ENCODE assay signal across 12 cellular contexts in genomic region chr1:8870605-8871538, GRCh38. TPM values are rescaled to one million over a fixed set of nuclear protein-coding genes. Genes with fewer than 3 reads are reported as not detected.
DNase-seq lines count a peak whose midpoint lies in the region; ATAC-seq, FAIRE-seq and TF ChIP-seq lines count a peak whose summit lies in the region.
"Had no signal": no experiment of that assay in that cellular context is flagged by ENCODE, and none has a peak within 500 bp of the region (broad histone marks: within the 10 kb centered on the region; RNA-seq: fewer than 3 reads in every experiment).

No MANE protein-coding gene starts in this region.

- TF ChIP-seq POLR2A in A549 (IDR thresholded peaks at IDR 0.05; ENCODE audit: low read length), result no peak

- 58% methylated on average over 18 of the region's 18 CpGs for WGBS in A549 (ENCODE audit: missing lambda C conversion rate)

- no peaks in the 10 kb centered on the region for H3K27me3 ChIP-seq in layer of hippocampus (ENCODE audit: control insufficient read depth, insufficient read depth, low read length)
- H3K27me3 ChIP-seq: stomach had no signal

- peaks cover 90% of the 10 kb centered on the region for H3K4me1 ChIP-seq in A549

- H3K36me3 Mint-ChIP-seq in activated naive CD4-positive, alpha-beta T cell treated with anti-CD3 and anti-CD28 coated beads, Interleukin-2, amount 50 U/mL, for 72 hours, result peaks cover 80 to 93% of the 10 kb centered on the region in 2 donors

- peak overlapping the region; percentile 97 to 99 for H3K27ac Mint-ChIP-seq in activated naive CD4-positive, alpha-beta T cell treated with anti-CD3 and anti-CD28 coated beads, Interleukin-2, amount 50 U/mL, for 72 hours

- H3K9me3 Mint-ChIP-seq in activated naive CD4-positive, alpha-beta T cell treated with anti-CD3 and anti-CD28 coated beads, Interleukin-2, amount 50 U/mL, for 72 hours, result no peaks in the 10 kb centered on the region

- TF ChIP-seq CTCF in A549 (IDR thresholded peaks at IDR 0.05), result no peak

- no peaks in the 10 kb centered on the region for H3K9me3 ChIP-seq in A549
- H3K9me3 ChIP-seq: stomach had no signal

- no peak for FAIRE-seq in A549 (lab: Jason Lieb, UNC)

- DNase-seq in A549 (ENCODE audit: low read depth in 1 of 2, low spot score in 1 of 2) (no peak), HK-2 (ENCODE audit: unreplicated experiment) (peak; percentile 42), AML-193 (lab: John Stamatoyannopoulos, UW) (no peak), CD1c-positive myeloid dendritic cell (ENCODE audit: extremely low spot score) (no peak)
- DNase-seq in activated naive CD4-positive, alpha-beta T cell treated with anti-CD3 and anti-CD28 coated beads, Interleukin-2, amount 50 U/mL, for 72 hours (ENCODE audit: low spot score in 2 of 2), result no peak
- DNase-seq: DMS 273 treated with DMSO at 0.1 percent for 48 hours, NCI-H2171 treated with DMSO at 0.1 percent for 48 hours, stomach had no signal

- H3K27ac ChIP-seq in A549 (peak overlapping the region; percentile 99), layer of hippocampus (ENCODE audit: low read depth, low read length) (peak overlapping the region; percentile 68)
- H3K27ac ChIP-seq: parathyroid adenoma had no signal

- POLR2A ChIA-PET in A549 (lab: Yijun Ruan, JAX), result interaction anchor here (1.1 to 1.7 kb wide), 3 partner anchors 7 to 19 kb away, joined by 4 to 8 read pairs (median 4); partner anchors contain the start of gene ENO1

- TF ChIP-seq EP300 in A549 (IDR thresholded peaks at IDR 0.05), result no peak

- no peak for TF ChIP-seq RAD21 in A549 (conservative IDR thresholded peaks at IDR 0.05 in 1 of 2, IDR thresholded peaks at IDR 0.05 in 1 of 2)

- CTCF ChIA-PET in A549 (lab: Yijun Ruan, JAX), result interaction anchor here (0.7 to 3.4 kb wide), 6 partner anchors 9 to 117 kb away, joined by 3 to 20 read pairs (median 4); no protein-coding TSS in a partner anchor

- peak overlapping the region; percentile 95 for H3K4me2 ChIP-seq in A549

- H3K4me3 ChIP-seq in A549, result peak overlapping the region; percentile 36; the same call in 2 of the 3 replicates
- H3K4me3 ChIP-seq: stomach had no signal

- ATAC-seq in A549 (no peak), GM21786 (IDR thresholded peaks at IDR 0.05; ENCODE audit: unreplicated experiment) (no peak), GM18861 (IDR thresholded peaks at IDR 0.05; ENCODE audit: unreplicated experiment) (no peak)
- peak; percentile 15 to 59 for ATAC-seq in activated naive CD4-positive, alpha-beta T cell treated with anti-CD3 and anti-CD28 coated beads, Interleukin-2, amount 50 U/mL, for 72 hours

TF ChIP-seq in A549, 52 proteins besides CTCF, POLR2A, EP300 and RAD21:
- no peak for TF ChIP-seq USF2 (IDR thresholded peaks at IDR 0.05)
- TF ChIP-seq CEBPB (IDR thresholded peaks at IDR 0.05), result 0 out of 4 replicates have a peak, but pooled peaks of 1 of the 2 experiments have one; percentile 34

RNA-seq across cellular contexts. Expression of gene ENO1, which starts 7.6 kb away (rescaled TPM):
- 1,899 and 1,948 TPM in 2 replicates for polyA plus RNA-seq in A549 (2011; rRNA removed)
- 2,304 and 2,482 TPM in 2 replicates for polyA plus RNA-seq in A549 (2012; cell fraction: cytosol; rRNA removed)
- 3,157 and 3,429 TPM in 2 replicates for polyA plus RNA-seq in A549 (2012; cell fraction: nucleus; rRNA removed)
- polyA plus RNA-seq in A549 (2017; fragmentation: RNase III; extraction: RNeasy Plus Mini Kit Qiagen cat#74134 plus additional on column Dnase treatment), result 2,937 to 2,981 TPM (median 2,952 TPM) in 3 replicates
- 2,309 and 2,515 TPM in 2 replicates for polyA minus RNA-seq in A549 (2011; rRNA and poly(A)+ RNA removed)
- total RNA-seq in activated naive CD4-positive, alpha-beta T cell treated with anti-CD3 and anti-CD28 coated beads, Interleukin-2, amount 50 U/mL, for 72 hours, result 1,000 to 10,000 TPM; 1,473 to 3,739 TPM

RNA-seq across cellular contexts. Expression of gene RERE, which starts 53.4 kb away (rescaled TPM):
- polyA plus RNA-seq in A549 (2011; rRNA removed) (12.6 and 36.8 TPM in 2 replicates), A549 (2017; fragmentation: RNase III; extraction: RNeasy Plus Mini Kit Qiagen cat#74134 plus additional on column Dnase treatment) (22.0 to 28.6 TPM (median 27.9 TPM) in 3 replicates)
- polyA plus RNA-seq in A549 (2012; cell fraction: cytosol; rRNA removed), result 8.3 and 8.5 TPM in 2 replicates
- 10.2 and 20.1 TPM in 2 replicates for polyA plus RNA-seq in A549 (2012; cell fraction: nucleus; rRNA removed)
- 74.2 and 81.5 TPM in 2 replicates for polyA minus RNA-seq in A549 (2011; rRNA and poly(A)+ RNA removed)
- total RNA-seq in activated naive CD4-positive, alpha-beta T cell treated with anti-CD3 and anti-CD28 coated beads, Interleukin-2, amount 50 U/mL, for 72 hours, result 10 to 100 TPM; 51.8 to 72.1 TPM

Comparison
In these comparisons a context has a peak if more than half of its experiments do, and no peak if none do; other contexts are left out.
1. ATAC-seq: peak in activated naive CD4-positive, alpha-beta T cell treated with anti-CD3 and anti-CD28 coated beads, Interleukin-2, amount 50 U/mL, for 72 hours (2 of 2); none in A549 (0 of 2), GM21786 (single experiment) and GM18861 (single experiment).